In genomic region chr9:99954841-99955240, GRCh38 we compare ENCODE assay signal across 17 cellular contexts. TPM values are rescaled to one million over a fixed set of nuclear protein-coding genes. Genes with fewer than 3 reads are reported as not detected.
DNase-seq lines count a peak whose midpoint lies in the region; ATAC-seq and TF ChIP-seq lines count a peak whose summit lies in the region.
"Had no signal": no experiment of that assay in that cellular context is flagged by ENCODE, and none has a peak within 500 bp of the region (broad histone marks: within the 10 kb centered on the region; RNA-seq: fewer than 3 reads in every experiment).

No MANE protein-coding gene starts in this region.

- intact Hi-C loops in activated CD8-positive, alpha-beta T cell treated with anti-CD3 and anti-CD28 coated beads for 36 hours (cut with micrococcal nuclease) = no loop called here

- peak; percentile 78 for ATAC-seq in activated CD8-positive, alpha-beta T cell treated with anti-CD3 and anti-CD28 coated beads for 36 hours
- ATAC-seq in activated CD8-positive, alpha-beta T cell treated with anti-CD3 and anti-CD28 coated beads, Interleukin-2, amount 10 ng/mL, durations not matched to agents 7 days and 5 days = no peak
- ATAC-seq in HG03469 (IDR thresholded peaks at IDR 0.05; ENCODE audit: unreplicated experiment) (peak; percentile 45), esophagus mucosa (no peak)
- no peak for ATAC-seq in stimulated activated memory B cell treated with anti-CD40 and anti-IgM and Interleukin-4, amounts not matched to agents 10 μg/mL and 1 μg/mL and 100 μg/mL, for 72 hours
- ATAC-seq: gastroesophageal sphincter, HCT116, Panc1 had no signal

- no peaks in the 10 kb centered on the region for H3K9me3 Mint-ChIP-seq in activated CD8-positive, alpha-beta T cell treated with anti-CD3 and anti-CD28 coated beads for 36 hours
- peaks cover 3% of the 10 kb centered on the region for H3K9me3 Mint-ChIP-seq in activated CD8-positive, alpha-beta T cell treated with anti-CD3 and anti-CD28 coated beads, Interleukin-2, amount 10 ng/mL, durations not matched to agents 7 days and 5 days (ENCODE audit: insufficient read depth)
- H3K9me3 Mint-ChIP-seq in stimulated activated memory B cell treated with anti-CD40 and anti-IgM and Interleukin-4, amounts not matched to agents 10 μg/mL and 1 μg/mL and 100 μg/mL, for 72 hours = no peaks in the 10 kb centered on the region

- CTCF ChIA-PET in activated CD8-positive, alpha-beta T cell treated with anti-CD3 and anti-CD28 coated beads for 36 hours (lab: Charles Lee) = no interaction called here
- CTCF ChIA-PET in activated CD8-positive, alpha-beta T cell treated with anti-CD3 and anti-CD28 coated beads, Interleukin-2, amount 10 ng/mL, durations not matched to agents 7 days and 5 days (lab: Charles Lee) = interaction anchor here (1.9 kb wide), 1 partner anchor 130 kb away, joined by 7 read pairs; no protein-coding TSS in a partner anchor

- H3K36me3 Mint-ChIP-seq in activated CD8-positive, alpha-beta T cell treated with anti-CD3 and anti-CD28 coated beads for 36 hours (ENCODE audit: low read depth) = peaks cover 28% of the 10 kb centered on the region
- peaks cover 23% of the 10 kb centered on the region for H3K36me3 Mint-ChIP-seq in activated CD8-positive, alpha-beta T cell treated with anti-CD3 and anti-CD28 coated beads, Interleukin-2, amount 10 ng/mL, durations not matched to agents 7 days and 5 days (ENCODE audit: low read depth)
- peaks cover 50% of the 10 kb centered on the region for H3K36me3 Mint-ChIP-seq in stimulated activated memory B cell treated with anti-CD40 and anti-IgM and Interleukin-4, amounts not matched to agents 10 μg/mL and 1 μg/mL and 100 μg/mL, for 72 hours

- peak overlapping the region; percentile 22 for H3K27ac Mint-ChIP-seq in activated CD8-positive, alpha-beta T cell treated with anti-CD3 and anti-CD28 coated beads for 36 hours
- H3K27ac Mint-ChIP-seq in activated CD8-positive, alpha-beta T cell treated with anti-CD3 and anti-CD28 coated beads, Interleukin-2, amount 10 ng/mL, durations not matched to agents 7 days and 5 days = no peak overlapping the region
- peak overlapping the region; percentile 32 for H3K27ac Mint-ChIP-seq in stimulated activated memory B cell treated with anti-CD40 and anti-IgM and Interleukin-4, amounts not matched to agents 10 μg/mL and 1 μg/mL and 100 μg/mL, for 72 hours
- H3K27ac Mint-ChIP-seq: brain had no signal

- no peak for DNase-seq in activated CD8-positive, alpha-beta T cell treated with anti-CD3 and anti-CD28 coated beads for 36 hours
- DNase-seq in activated CD8-positive, alpha-beta T cell treated with anti-CD3 and anti-CD28 coated beads, Interleukin-2, amount 10 ng/mL, durations not matched to agents 7 days and 5 days = no peak
- DNase-seq in GM20000 (ENCODE audit: low spot score) (peak; percentile 19), NCI-H524 treated with DMSO at 0.1 percent for 48 hours (lab: John Stamatoyannopoulos, UW) (no peak), NCI-H2029 (lab: John Stamatoyannopoulos, UW) (no peak)
- DNase-seq: COR-L47; effector CD8-positive, alpha-beta T cell; IMR-90; NCI-H1092 treated with DMSO at 0.1 percent for 48 hours; NCI-H524 had no signal

- TF ChIP-seq CTCF in activated CD8-positive, alpha-beta T cell treated with anti-CD3 and anti-CD28 coated beads for 36 hours (IDR thresholded peaks at IDR 0.05) = no peak
- no peak for TF ChIP-seq CTCF in GM20000 (IDR thresholded peaks at IDR 0.05; ENCODE audit: extremely low read depth, missing control alignments)

- no peak overlapping the region for H3K4me3 Mint-ChIP-seq in activated CD8-positive, alpha-beta T cell treated with anti-CD3 and anti-CD28 coated beads for 36 hours
- H3K4me3 Mint-ChIP-seq in activated CD8-positive, alpha-beta T cell treated with anti-CD3 and anti-CD28 coated beads, Interleukin-2, amount 10 ng/mL, durations not matched to agents 7 days and 5 days = no peak overlapping the region
- H3K4me3 Mint-ChIP-seq in stimulated activated memory B cell treated with anti-CD40 and anti-IgM and Interleukin-4, amounts not matched to agents 10 μg/mL and 1 μg/mL and 100 μg/mL, for 72 hours = no peak overlapping the region
- H3K4me3 Mint-ChIP-seq: brain had no signal

- H3K4me1 Mint-ChIP-seq in activated CD8-positive, alpha-beta T cell treated with anti-CD3 and anti-CD28 coated beads for 36 hours (ENCODE audit: low read depth) = peaks cover 25% of the 10 kb centered on the region
- peaks cover 4% of the 10 kb centered on the region for H3K4me1 Mint-ChIP-seq in activated CD8-positive, alpha-beta T cell treated with anti-CD3 and anti-CD28 coated beads, Interleukin-2, amount 10 ng/mL, durations not matched to agents 7 days and 5 days (ENCODE audit: low read depth)
- H3K4me1 Mint-ChIP-seq in stimulated activated memory B cell treated with anti-CD40 and anti-IgM and Interleukin-4, amounts not matched to agents 10 μg/mL and 1 μg/mL and 100 μg/mL, for 72 hours = peaks cover 5% of the 10 kb centered on the region
- H3K4me1 Mint-ChIP-seq: brain had no signal

- H3K27me3 Mint-ChIP-seq in activated CD8-positive, alpha-beta T cell treated with anti-CD3 and anti-CD28 coated beads for 36 hours = no peaks in the 10 kb centered on the region
- H3K27me3 Mint-ChIP-seq in activated CD8-positive, alpha-beta T cell treated with anti-CD3 and anti-CD28 coated beads, Interleukin-2, amount 10 ng/mL, durations not matched to agents 7 days and 5 days (ENCODE audit: low read depth) = no peaks in the 10 kb centered on the region
- no peaks in the 10 kb centered on the region for H3K27me3 Mint-ChIP-seq in stimulated activated memory B cell treated with anti-CD40 and anti-IgM and Interleukin-4, amounts not matched to agents 10 μg/mL and 1 μg/mL and 100 μg/mL, for 72 hours

- POLR2A ChIA-PET in activated CD8-positive, alpha-beta T cell treated with anti-CD3 and anti-CD28 coated beads for 36 hours (lab: Charles Lee) = no interaction called here
- POLR2A ChIA-PET in activated CD8-positive, alpha-beta T cell treated with anti-CD3 and anti-CD28 coated beads, Interleukin-2, amount 10 ng/mL, durations not matched to agents 7 days and 5 days (lab: Charles Lee) = no interaction called here

RNA-seq across cellular contexts. Expression of gene STX17, which starts 48.4 kb away (rescaled TPM):
- total RNA-seq in activated CD8-positive, alpha-beta T cell treated with anti-CD3 and anti-CD28 coated beads for 36 hours = 10 to 100 TPM; 33.3 to 41.9 TPM
- 10 to 100 TPM; 35.3 to 40.0 TPM for total RNA-seq in activated CD8-positive, alpha-beta T cell treated with anti-CD3 and anti-CD28 coated beads, Interleukin-2, amount 10 ng/mL, durations not matched to agents 7 days and 5 days
- 24.4 TPM for total RNA-seq in esophagus mucosa

Comparison
In these comparisons a context has a peak if more than half of its experiments do, and no peak if none do; other contexts are left out.
1. ATAC-seq: peak in activated CD8-positive, alpha-beta T cell treated with anti-CD3 and anti-CD28 coated beads for 36 hours (single experiment) and HG03469 (single experiment); none in activated CD8-positive, alpha-beta T cell treated with anti-CD3 and anti-CD28 coated beads, Interleukin-2, amount 10 ng/mL, durations not matched to agents 7 days and 5 days (single experiment), stimulated activated memory B cell treated with anti-CD40 and anti-IgM and Interleukin-4, amounts not matched to agents 10 μg/mL and 1 μg/mL and 100 μg/mL, for 72 hours (single experiment) and esophagus mucosa (single experiment).